11 cellular contexts compared by ENCODE assay signal in genomic region chr4:145034727-145035211, GRCh38.
DNase-seq lines count a peak whose midpoint lies in the region; ATAC-seq, FAIRE-seq and TF ChIP-seq lines count a peak whose summit lies in the region.
"Had no signal": no experiment of that assay in that cellular context is flagged by ENCODE, and none has a peak within 500 bp of the region (broad histone marks: within the 10 kb centered on the region; RNA-seq: fewer than 3 reads in every experiment).

No MANE protein-coding gene starts in this region.

- H3K27me3 ChIP-seq in ACC112 (ENCODE audit: insufficient read depth, low read length) (no peaks in the 10 kb centered on the region), K562 (ENCODE audit: control insufficient read depth in 2 of 2, insufficient read depth in 2 of 2, low read length in 2 of 2) (no peaks in the 10 kb centered on the region)
- H3K27me3 ChIP-seq: left lung had no signal

- no peak for TF ChIP-seq POLR2A in K562 (conservative IDR thresholded peaks at IDR 0.05)

- peak overlapping the region; percentile 85 for H2AFZ ChIP-seq in ACC112 (ENCODE audit: low read length, unreplicated experiment)
- H2AFZ ChIP-seq in K562 (ENCODE audit: low read depth, low read length) = no peak overlapping the region

- intact Hi-C loops in K562 (cut with micrococcal nuclease) = no loop called here

- ATAC-seq in K562 = peak; percentile 75
- no peak for ATAC-seq in GM21526 (IDR thresholded peaks at IDR 0.05; ENCODE audit: low FRiP score, unreplicated experiment)
- no peak for ATAC-seq in GM18868 (IDR thresholded peaks at IDR 0.05; ENCODE audit: unreplicated experiment)
- no peak for ATAC-seq in HG03520 (IDR thresholded peaks at IDR 0.05; ENCODE audit: unreplicated experiment)
- ATAC-seq: left lung had no signal

- H3K4me3 ChIP-seq in ACC112 (ENCODE audit: low read depth, low read length) = no peak overlapping the region
- H3K4me3 ChIP-seq in K562 = no peak overlapping the region
- H3K4me3 ChIP-seq: left lung had no signal

- peaks cover 7% of the 10 kb centered on the region for H3K4me1 ChIP-seq in ACC112 (ENCODE audit: control insufficient read depth, insufficient read depth, low read length, unreplicated experiment)
- peaks cover 0 to 5% of the 10 kb centered on the region in 2 experiments; a peak in 1 of 5 replicates for H3K4me1 ChIP-seq in K562 (replicated peaks in 1 of 2; ENCODE audit: control insufficient read depth in 2 of 2, insufficient read depth in 2 of 2, low read length in 2 of 2)
- H3K4me1 ChIP-seq: left lung had no signal

- BruUV-seq in K562 (replicated peaks; lab: Mats Ljungman, UMichigan) = no TSS peak

- H3K79me2 ChIP-seq in ACC112 (ENCODE audit: control insufficient read depth, insufficient read depth, low read length, unreplicated experiment) = no peaks in the 10 kb centered on the region
- H3K79me2 ChIP-seq in K562 (ENCODE audit: control insufficient read depth, insufficient read depth, low read length) = no peaks in the 10 kb centered on the region; the same call in 2 of the 3 replicates

- no peak for TF ChIP-seq CTCF in K562 (IDR thresholded peaks at IDR 0.05 in 2 of 3, conservative IDR thresholded peaks at IDR 0.05 in 1 of 3; ENCODE audit: insufficient read depth in 2 of 3, low read depth in 1 of 3, low read length in 3 of 3)

- no peaks in the 10 kb centered on the region for H3K9me1 ChIP-seq in K562 (ENCODE audit: control insufficient read depth, insufficient read depth, low read length)

- H3K36me3 ChIP-seq in ACC112 (ENCODE audit: insufficient read depth, low read length) = peaks cover 13% of the 10 kb centered on the region; the same call in 1 of the 2 replicates
- peaks cover 9% of the 10 kb centered on the region; the same call in 2 of the 3 replicates for H3K36me3 ChIP-seq in K562 (ENCODE audit: control insufficient read depth, insufficient read depth, low read length)

- POLR2A ChIA-PET in K562 (lab: Yijun Ruan, JAX) = interaction anchor here (1.4 kb wide), 1 partner anchor 18 kb away, joined by 3 read pairs; no protein-coding TSS in a partner anchor

- H3K27ac ChIP-seq in ACC112 (ENCODE audit: low read depth, low read length) = peak overlapping the region; percentile 62
- H3K27ac ChIP-seq in K562 (ENCODE audit: extremely low read depth, low read depth, low read length) = peak overlapping the region; percentile 19; the same call in 1 of the 3 replicates
- H3K27ac ChIP-seq: left lung had no signal

- no peaks in the 10 kb centered on the region for H4K20me1 ChIP-seq in K562 (replicated peaks; ENCODE audit: control insufficient read depth, insufficient read depth, low read length)

- TF ChIP-seq RAD21 in K562 (CRISPR knock-in tag; conservative IDR thresholded peaks at IDR 0.05 in 1 of 2, IDR thresholded peaks at IDR 0.05 in 1 of 2) = no peak

- CTCF ChIA-PET in K562 (lab: Yijun Ruan, JAX; ENCODE audit: low intra/inter-chr PET ratio) = no interaction called here

- no peak overlapping the region for H3K9ac ChIP-seq in K562 (ENCODE audit: insufficient read depth in 1 of 2, low read depth in 2 of 2, low read length in 2 of 2)

- H3K4me2 ChIP-seq in K562 (ENCODE audit: insufficient read depth, low read length) = no peak overlapping the region

- no peak; the same call in 1 of the 2 replicates for TF ChIP-seq EP300 in K562 (IDR thresholded peaks at IDR 0.05; ENCODE audit: low read length)

- DNase-seq in HT1080 (ENCODE audit: low read depth) (peak; percentile 65), K562 (ENCODE audit: extremely low read depth in 1 of 4, low spot score in 3 of 4) (peak in 1 of 4 experiments; percentile 14), kidney glomerular epithelial cell (lab: John Stamatoyannopoulos, UW) (peak; percentile 36), NCI-H1048 (lab: John Stamatoyannopoulos, UW) (no peak)
- DNase-seq: KBM-7, left lung, NCI-H345 had no signal

- no peaks in the 10 kb centered on the region for H3K9me3 ChIP-seq in K562 (replicated peaks; ENCODE audit: control insufficient read depth, insufficient read depth, low read depth, low read length)
- H3K9me3 ChIP-seq: left lung had no signal

- in situ Hi-C loops in K562 (cut with MboI) = no loop called here

- no peak for FAIRE-seq in K562 (lab: Jason Lieb, UNC)

- WGBS in K562 (ENCODE audit: insufficient coverage, low coverage, missing lambda C conversion rate) = 62% methylated on average over 6 of the region's 6 CpGs

TF ChIP-seq in K562, 482 proteins besides CTCF, POLR2A, EP300 and RAD21 (continues in another document):
- no peak for TF ChIP-seq JUN (IDR thresholded peaks at IDR 0.05; ENCODE audit: borderline replicate concordance, low read depth, low read length)
- TF ChIP-seq JUN (CRISPR knock-in tag; IDR thresholded peaks at IDR 0.05; ENCODE audit: borderline replicate concordance) = no peak
- TF ChIP-seq ZNF584 (CRISPR knock-in tag; IDR thresholded peaks at IDR 0.05; ENCODE audit: low read depth) = peak; percentile 81; the same call in 1 of the 2 replicates
- TF ChIP-seq STAT5B (CRISPR knock-in tag; IDR thresholded peaks at IDR 0.05) = no peak
- TF ChIP-seq TRIM24 (IDR thresholded peaks at IDR 0.05) = peak in 1 of 2 experiments; percentile 30; a peak in 1 of 4 replicates
- TF ChIP-seq IRF2 (CRISPR knock-in tag; IDR thresholded peaks at IDR 0.05) = no peak
- no peak for TF ChIP-seq POLR2G (IDR thresholded peaks at IDR 0.05; ENCODE audit: low read depth, low read length)
- no peak for TF ChIP-seq ZNF696 (CRISPR knock-in tag; conservative IDR thresholded peaks at IDR 0.05)
- TF ChIP-seq CAMTA2 (CRISPR knock-in tag; conservative IDR thresholded peaks at IDR 0.05) = no peak
- no peak for TF ChIP-seq ETV5 (CRISPR knock-in tag; IDR thresholded peaks at IDR 0.05; ENCODE audit: low read depth)
- no peak for TF ChIP-seq SREBF2 (CRISPR knock-in tag; IDR thresholded peaks at IDR 0.05)
- no peak for TF ChIP-seq SETDB1 (IDR thresholded peaks at IDR 0.05; ENCODE audit: low read length)
- no peak for TF ChIP-seq KLF13 (tag; IDR thresholded peaks at IDR 0.05; ENCODE audit: borderline replicate concordance, low read depth)
- no peak for TF ChIP-seq ZNF316 (IDR thresholded peaks at IDR 0.05)
- no peak for TF ChIP-seq KLF1 (tag; IDR thresholded peaks at IDR 0.05)
- TF ChIP-seq ZNF175 (CRISPR knock-in tag; IDR thresholded peaks at IDR 0.05; ENCODE audit: low read depth) = peak; percentile 71; the same call in 1 of the 2 replicates
- TF ChIP-seq FOSL1 (tag; conservative IDR thresholded peaks at IDR 0.05) = peak; percentile 62; the same call in 1 of the 2 replicates
- no peak for TF ChIP-seq ARID3A (IDR thresholded peaks at IDR 0.05; ENCODE audit: borderline replicate concordance, low read depth, low read length)
- TF ChIP-seq THRB (CRISPR knock-in tag; conservative IDR thresholded peaks at IDR 0.05) = no peak
- no peak for TF ChIP-seq NCOR1 (IDR thresholded peaks at IDR 0.05)
- TF ChIP-seq PKNOX1 (IDR thresholded peaks at IDR 0.05) = peak; percentile 66
- no peak for TF ChIP-seq ZEB2 (IDR thresholded peaks at IDR 0.05)
